In genomic region chr1:188889166-188889565, GRCh38 we compare ENCODE assay signal across 3 cellular contexts.
"Had no signal": no experiment of that assay in that cellular context is flagged by ENCODE, and none has a peak within 500 bp of the region (broad histone marks: within the 10 kb centered on the region; RNA-seq: fewer than 3 reads in every experiment).

No MANE protein-coding gene starts in this region.

- H3K4me3 ChIP-seq: GM12878 had no signal

- DNase-seq: GDM1, GF-D8 had no signal

- ATAC-seq: GM12878 had no signal
